ENCODE assay signal across 2 cellular contexts in genomic region chr1:163540727-163541126, GRCh38.
TF ChIP-seq lines count a peak whose summit lies in the region.

No MANE protein-coding gene starts in this region.

TF ChIP-seq in HepG2, 621 proteins besides CTCF, POLR2A, EP300 and RAD21:
- TF ChIP-seq CEBPB (IDR thresholded peaks at IDR 0.05; ENCODE audit: borderline replicate concordance, low read depth, low read length) (peak; percentile 71), SIX1 (CRISPR knock-in tag; IDR thresholded peaks at IDR 0.05; ENCODE audit: borderline replicate concordance) (no peak)

TF ChIP-seq in IMR-90, 13 proteins besides CTCF, POLR2A, EP300 and RAD21:
- peak; percentile 40; the same call in 1 of the 2 replicates for TF ChIP-seq CEBPB (IDR thresholded peaks at IDR 0.05; ENCODE audit: low read depth, low read length)
- no peak for TF ChIP-seq ELK1 (IDR thresholded peaks at IDR 0.05; ENCODE audit: borderline replicate concordance, low read depth, low read length)
